Comparison of ENCODE assay signal across 9 cellular contexts in genomic region chr10:4512557-4513286, GRCh38.
DNase-seq lines count a peak whose midpoint lies in the region; FAIRE-seq and TF ChIP-seq lines count a peak whose summit lies in the region.
"Had no signal": no experiment of that assay in that cellular context is flagged by ENCODE, and none has a peak within 500 bp of the region (broad histone marks: within the 10 kb centered on the region; RNA-seq: fewer than 3 reads in every experiment).

No MANE protein-coding gene starts in this region.

- no peaks in the 10 kb centered on the region for H3K9me3 ChIP-seq in kidney (ENCODE audit: control insufficient read depth in 1 of 2, low read length in 2 of 2)

- intact Hi-C loops in kidney (cut with DNase I) = no loop called here

- H3K36me3 ChIP-seq in kidney (ENCODE audit: control insufficient read depth in 1 of 2, insufficient read depth in 2 of 2, low read length in 2 of 2) = no peaks in the 10 kb centered on the region

- peaks cover 0 to 3% of the 10 kb centered on the region in 2 donors for H3K4me1 ChIP-seq in kidney (ENCODE audit: control insufficient read depth in 1 of 2, insufficient read depth in 1 of 2, low read depth in 1 of 2, low read length in 2 of 2)

- in situ Hi-C loops in GM13977 (cut with MboI; ENCODE audit: low pct_unique_long_range_greater_than_20kb, low sequenced_read_pairs, unreplicated experiment) = no loop called here

- no peak overlapping the region for H3K4me3 ChIP-seq in kidney (ENCODE audit: low read length in 2 of 2)

- DNase-seq in AG20443 (ENCODE audit: low spot score) (peak; percentile 62), HT1080 (ENCODE audit: low read depth) (peak; percentile 50), astrocyte of the hippocampus (ENCODE audit: low read depth, low spot score) (peak; percentile 71), kidney (no peak), T-helper 9 cell (no peak), GM13977 (ENCODE audit: low spot score) (no peak)
- no peak for DNase-seq in stimulated activated CD4-positive, alpha-beta T cell treated with anti-CD3 and anti-CD28 coated beads, Interleukin-4, amount 100 ng/mL, for 4 hours
- no peak for DNase-seq in activated CD8-positive, alpha-beta memory T cell treated with anti-CD3 and anti-CD28 coated beads for 24 hours

- TF ChIP-seq CTCF in kidney (IDR thresholded peaks at IDR 0.05; ENCODE audit: borderline replicate concordance, extremely low read depth, insufficient read depth) (peak; percentile 68), GM13977 (IDR thresholded peaks at IDR 0.05; ENCODE audit: extremely low read depth, insufficient read depth, missing control alignments) (no peak)

- H3K9ac ChIP-seq in kidney (ENCODE audit: low read length in 2 of 2) = no peak overlapping the region

- peak; percentile 49 for FAIRE-seq in kidney (lab: Jason Lieb, UNC)

- H3K27ac ChIP-seq in kidney (ENCODE audit: low read depth in 2 of 2, low read length in 2 of 2) = no peak overlapping the region
- H3K27ac ChIP-seq: HL-60 had no signal

Comparison
In these comparisons a context has a peak if more than half of its experiments do, and no peak if none do; other contexts are left out.
1. DNase-seq: peak in AG20443 (single experiment), HT1080 (single experiment) and astrocyte of the hippocampus (single experiment); none in kidney (single experiment), stimulated activated CD4-positive, alpha-beta T cell treated with anti-CD3 and anti-CD28 coated beads, Interleukin-4, amount 100 ng/mL, for 4 hours (0 of 2), T-helper 9 cell (single experiment), GM13977 (single experiment) and activated CD8-positive, alpha-beta memory T cell treated with anti-CD3 and anti-CD28 coated beads for 24 hours (single experiment).